In genomic region chr15:75153084-75153483, GRCh38 we compare ENCODE assay signal across 9 cellular contexts. TPM values are rescaled to one million over a fixed set of nuclear protein-coding genes. Genes with fewer than 3 reads are reported as not detected.
DNase-seq lines count a peak whose midpoint lies in the region; ATAC-seq, FAIRE-seq and TF ChIP-seq lines count a peak whose summit lies in the region.
"Had no signal": no experiment of that assay in that cellular context is flagged by ENCODE, and none has a peak within 500 bp of the region (broad histone marks: within the 10 kb centered on the region; RNA-seq: fewer than 3 reads in every experiment).

No MANE protein-coding gene starts in this region.

- no peak overlapping the region for H3K4me3 ChIP-seq in HepG2 (replicated peaks in 1 of 3; ENCODE audit: insufficient read depth in 1 of 3, low read depth in 2 of 3, low read length in 3 of 3)
- H3K4me3 ChIP-seq in right lobe of liver = no peak overlapping the region
- no peak overlapping the region for H3K4me3 ChIP-seq in choroid plexus epithelial cell (ENCODE audit: low read depth, low read length)
- no peak overlapping the region for H3K4me3 ChIP-seq in suprapubic skin
- no peak overlapping the region for H3K4me3 ChIP-seq in sigmoid colon
- H3K4me3 ChIP-seq: SJSA1 had no signal

- WGBS in HepG2 (ENCODE audit: low lambda C conversion rate) = 68% methylated on average over 4 of the region's 4 CpGs
- 21% methylated on average over 2 of the region's 4 CpGs for WGBS in right lobe of liver (ENCODE audit: insufficient coverage, low coverage, low lambda C conversion rate, missing lambda C conversion rate)
- WGBS in suprapubic skin = 67% methylated on average over 4 of the region's 4 CpGs
- 65 to 86% methylated on average over 4 of the region's 4 CpGs for WGBS in sigmoid colon, 2 donors

- H3K4me2 ChIP-seq in HepG2 (ENCODE audit: low read depth, low read length) = peak overlapping the region; percentile 13; the same call in 1 of the 2 replicates

- in situ Hi-C loops in HepG2 (cut with HindIII; ENCODE audit: extremely low pct_ligation_motif_present, low pct_unique_long_range_greater_than_20kb) = loop anchor here (5.0 kb wide), 1 partner anchor 49 kb away; the partner anchor contains the start of gene C15orf39

- H3K9me3 ChIP-seq in HepG2 (ENCODE audit: low read length) (no peaks in the 10 kb centered on the region), right lobe of liver (no peaks in the 10 kb centered on the region), suprapubic skin (no peaks in the 10 kb centered on the region), sigmoid colon (no peaks in the 10 kb centered on the region)
- H3K9me3 ChIP-seq: SJSA1 had no signal

- no peaks in the 10 kb centered on the region for H4K20me1 ChIP-seq in HepG2 (ENCODE audit: insufficient read depth, low read length)

- TF ChIP-seq POLR2A in HepG2 (IDR thresholded peaks at IDR 0.05; ENCODE audit: insufficient read depth in 1 of 2, low read depth in 2 of 2, low read length in 2 of 2) (no peak), right lobe of liver (IDR thresholded peaks at IDR 0.05) (no peak), suprapubic skin (IDR thresholded peaks at IDR 0.05) (no peak), sigmoid colon (IDR thresholded peaks at IDR 0.05) (no peak)

- intact Hi-C loops in HepG2 (cut with micrococcal nuclease; ENCODE audit: unreplicated experiment) = no loop called here
- intact Hi-C loops in right lobe of liver (cut with DNase I) = no loop called here
- intact Hi-C loops in sigmoid colon (cut with DNase I) = no loop called here

- CTCF ChIA-PET in HepG2 (lab: Yijun Ruan, JAX; ENCODE audit: low intra/inter-chr PET ratio, low total read pairs) = no interaction called here

- H3K79me2 ChIP-seq in HepG2 (ENCODE audit: insufficient read depth, low read length) = no peaks in the 10 kb centered on the region

- DNase-seq in HepG2 (ENCODE audit: low spot score) (peak; percentile 82), right lobe of liver (no peak), NOMO-1 (lab: John Stamatoyannopoulos, UW; ENCODE audit: unreplicated experiment in 2 of 2) (peak; percentile 86 to 95), choroid plexus epithelial cell (ENCODE audit: low read depth) (peak; percentile 64), suprapubic skin (ENCODE audit: low spot score in 2 of 2) (no peak), sigmoid colon (no peak), NCI-H774 (lab: John Stamatoyannopoulos, UW) (no peak)

- peak; percentile 67 for FAIRE-seq in HepG2 (lab: Jason Lieb, UNC)

- POLR2A ChIA-PET in HepG2 (lab: Yijun Ruan, JAX) = interaction anchor here (0.6 to 1.6 kb wide), 9 partner anchors 9 to 489 kb away, joined by 3 to 10 read pairs (median 3); partner anchors contain the start of gene C15orf39

- H2AFZ ChIP-seq in HepG2 (ENCODE audit: low read length) = no peak overlapping the region

- peaks cover 67% of the 10 kb centered on the region for H3K4me1 ChIP-seq in HepG2 (ENCODE audit: insufficient read depth, low read length)
- no peaks in the 10 kb centered on the region for H3K4me1 ChIP-seq in right lobe of liver
- peaks cover 17% of the 10 kb centered on the region for H3K4me1 ChIP-seq in suprapubic skin
- H3K4me1 ChIP-seq in sigmoid colon = no peaks in the 10 kb centered on the region

- H3K27ac ChIP-seq in HepG2 (ENCODE audit: extremely low read length, insufficient read depth, low read length) (peak overlapping the region; percentile 5), right lobe of liver (no peak overlapping the region), suprapubic skin (peak overlapping the region; percentile 18), sigmoid colon (no peak overlapping the region)
- H3K27ac ChIP-seq: SJSA1 had no signal

- no peak for TF ChIP-seq CTCF in HepG2 (CRISPR knock-in tag; IDR thresholded peaks at IDR 0.05)
- no peak for TF ChIP-seq CTCF in right lobe of liver (IDR thresholded peaks at IDR 0.05)
- no peak for TF ChIP-seq CTCF in choroid plexus epithelial cell (conservative IDR thresholded peaks at IDR 0.05; ENCODE audit: low read depth, low read length)
- TF ChIP-seq CTCF in suprapubic skin (IDR thresholded peaks at IDR 0.05) = no peak
- no peak for TF ChIP-seq CTCF in sigmoid colon (IDR thresholded peaks at IDR 0.05)

- TF ChIP-seq EP300 in HepG2 (IDR thresholded peaks at IDR 0.05; ENCODE audit: low read depth in 2 of 2, low read length in 2 of 2) = no peak
- TF ChIP-seq EP300 in HepG2 (CRISPR knock-in tag; IDR thresholded peaks at IDR 0.05; ENCODE audit: borderline replicate concordance) = no peak
- no peak for TF ChIP-seq EP300 in suprapubic skin (IDR thresholded peaks at IDR 0.05)
- TF ChIP-seq EP300 in sigmoid colon (IDR thresholded peaks at IDR 0.05) = no peak

- H3K9ac ChIP-seq in HepG2 (ENCODE audit: insufficient read depth, low read depth, low read length) = peak overlapping the region; percentile 28; the same call in 1 of the 2 replicates

- TF ChIP-seq RAD21 in HepG2 (CRISPR knock-in tag; IDR thresholded peaks at IDR 0.05) = no peak

- H3K36me3 ChIP-seq in HepG2 (replicated peaks in 1 of 2; ENCODE audit: control insufficient read depth in 1 of 2, insufficient read depth in 2 of 2, low read length in 2 of 2) (no peaks in the 10 kb centered on the region), right lobe of liver (no peaks in the 10 kb centered on the region), suprapubic skin (no peaks in the 10 kb centered on the region), sigmoid colon (no peaks in the 10 kb centered on the region)
- H3K36me3 ChIP-seq: SJSA1 had no signal

- H3K27me3 ChIP-seq in HepG2 (ENCODE audit: control insufficient read depth in 1 of 2, insufficient read depth in 2 of 2, low read length in 2 of 2) = no peaks in the 10 kb centered on the region
- no peaks in the 10 kb centered on the region for H3K27me3 ChIP-seq in right lobe of liver
- H3K27me3 ChIP-seq in suprapubic skin = no peaks in the 10 kb centered on the region
- no peaks in the 10 kb centered on the region for H3K27me3 ChIP-seq in sigmoid colon
- H3K27me3 ChIP-seq: SJSA1 had no signal

- BruUV-seq in HepG2 (replicated peaks; lab: Mats Ljungman, UMichigan) = no TSS peak

- peak; percentile 67 for ATAC-seq in HepG2
- ATAC-seq in right lobe of liver = no peak
- no peak for ATAC-seq in GM18858 (IDR thresholded peaks at IDR 0.05; ENCODE audit: unreplicated experiment)

TF ChIP-seq in HepG2, 621 proteins besides CTCF, POLR2A, EP300 and RAD21 (continues in another document):
- TF ChIP-seq, protein P1, sequence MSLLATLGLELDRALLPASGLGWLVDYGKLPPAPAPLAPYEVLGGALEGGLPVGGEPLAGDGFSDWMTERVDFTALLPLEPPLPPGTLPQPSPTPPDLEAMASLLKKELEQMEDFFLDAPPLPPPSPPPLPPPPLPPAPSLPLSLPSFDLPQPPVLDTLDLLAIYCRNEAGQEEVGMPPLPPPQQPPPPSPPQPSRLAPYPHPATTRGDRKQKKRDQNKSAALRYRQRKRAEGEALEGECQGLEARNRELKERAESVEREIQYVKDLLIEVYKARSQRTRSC (CRISPR knock-in tag; IDR thresholded peaks at IDR 0.05; ENCODE audit: low read depth) = no peak
- 0 out of 2 replicates have a peak, but pooled peaks have one; percentile 17 for TF ChIP-seq GATAD1 (CRISPR knock-in tag; IDR thresholded peaks at IDR 0.05)

RNA-seq across cellular contexts. Expression of gene C15orf39, which starts 48.6 kb away (rescaled TPM):
- total RNA-seq in HepG2 (2016; rRNA removed; fragmentation: Illumina TruSeq; extraction: Trizol) = 13.5 and 17.5 TPM in 2 replicates
- 3.3 and 3.4 TPM in 2 replicates for total RNA-seq in HepG2 (2016; cell fraction: cytosol; rRNA removed; fragmentation: Illumina TruSeq; extraction: Trizol; ENCODE audit: low read depth)
- 14.9 and 16.1 TPM in 2 replicates for total RNA-seq in HepG2 (2016; cell fraction: insoluble cytoplasmic fraction; rRNA removed; fragmentation: Illumina TruSeq; extraction: Trizol)
- total RNA-seq in HepG2 (2016; cell fraction: membrane; rRNA removed; fragmentation: Illumina TruSeq; extraction: Trizol) = 10.8 and 11.9 TPM in 2 replicates
- 15.0 and 15.3 TPM in 2 replicates for total RNA-seq in HepG2 (2016; cell fraction: nucleus; rRNA removed; fragmentation: Illumina TruSeq; extraction: Trizol)
- 6.2 and 8.1 TPM in 2 replicates for polyA plus RNA-seq in HepG2 (2011; rRNA removed)
- polyA plus RNA-seq in HepG2 (2011; cell fraction: cytosol; rRNA removed) = 3.4 and 5.1 TPM in 2 replicates
- polyA plus RNA-seq in HepG2 (2011; cell fraction: nucleus; rRNA removed) = 22.0 and 24.2 TPM in 2 replicates
- 14.6 and 19.5 TPM in 2 replicates for polyA plus RNA-seq in HepG2 (2012)
- 1.9 and 2.1 TPM in 2 replicates for polyA plus RNA-seq in HepG2 (2016; cell fraction: cytosol; fragmentation: Illumina TruSeq; extraction: Trizol; ENCODE audit: low read depth)
- polyA plus RNA-seq in HepG2 (2016; cell fraction: insoluble cytoplasmic fraction; fragmentation: Illumina TruSeq; extraction: Trizol; ENCODE audit: low read depth) = 20.1 and 30.7 TPM in 2 replicates
- 5.4 and 6.0 TPM in 2 replicates for polyA plus RNA-seq in HepG2 (2016; cell fraction: membrane; fragmentation: Illumina TruSeq; extraction: Trizol; ENCODE audit: low read depth)
- polyA plus RNA-seq in HepG2 (2016; cell fraction: nucleus; fragmentation: Illumina TruSeq; extraction: Trizol; ENCODE audit: insufficient read depth, low read depth) = 23.1 and 30.5 TPM in 2 replicates
- 26.0 and 33.5 TPM in 2 replicates for polyA minus RNA-seq in HepG2 (2011; rRNA and poly(A)+ RNA removed; ENCODE audit: low replicate concordance)
- polyA minus RNA-seq in HepG2 (2011; cell fraction: cytosol; rRNA and poly(A)+ RNA removed) = 17.1 and 17.5 TPM in 2 replicates
- polyA minus RNA-seq in HepG2 (2011; cell fraction: nucleus; rRNA and poly(A)+ RNA removed) = 20.3 and 23.0 TPM in 2 replicates
- 1 to 10 TPM; 3.6 to 9.4 (median 5.8) TPM for total RNA-seq in right lobe of liver
- total RNA-seq in suprapubic skin = 10 to 100 TPM; 33.0 to 35.2 (median 33.3) TPM
- total RNA-seq in sigmoid colon = 10 to 100 TPM in 2 of 4 donors, 1 to 10 TPM in 2; 4.9 to 20.2 (median 12.0) TPM
- 10 to 100 TPM in 1 of 3 donors, 1 to 10 TPM in 2; 7.8 to 17.2 (median 9.5) TPM for polyA plus RNA-seq in sigmoid colon

Comparison
In these comparisons a context has a peak if more than half of its experiments do, and no peak if none do; other contexts are left out.
1. DNase-seq: peak in HepG2 (single experiment), NOMO-1 (2 of 2) and choroid plexus epithelial cell (single experiment); none in right lobe of liver (0 of 3), suprapubic skin (0 of 2), sigmoid colon (single experiment) and NCI-H774 (single experiment).
2. H3K27ac ChIP-seq: peak in HepG2 (single experiment) and suprapubic skin (single experiment); none in right lobe of liver (0 of 3) and sigmoid colon (0 of 4).